17 cellular contexts compared by ENCODE assay signal in the genomic region with DNA sequence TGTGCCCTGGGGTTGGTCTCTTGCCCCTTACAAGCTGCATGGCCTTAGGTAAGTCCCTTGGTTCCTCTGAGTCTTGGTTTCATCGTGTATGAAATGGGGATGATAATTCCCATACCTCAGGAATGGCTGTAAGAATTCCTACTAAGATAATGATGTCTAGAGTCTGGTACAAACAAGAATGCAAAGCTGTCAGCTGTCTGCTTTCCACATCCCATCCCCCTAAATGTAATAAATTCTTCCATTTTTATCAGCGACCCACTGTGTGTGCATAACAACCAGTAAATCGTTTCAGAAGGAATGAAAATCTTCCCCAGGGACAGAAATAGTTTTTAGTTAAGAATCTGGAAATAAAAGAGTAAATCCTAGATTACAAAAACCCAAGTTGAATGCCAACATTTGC.
DNase-seq lines count a peak whose midpoint lies in the region; ATAC-seq and TF ChIP-seq lines count a peak whose summit lies in the region.
"Had no signal": no experiment of that assay in that cellular context is flagged by ENCODE, and none has a peak within 500 bp of the region (broad histone marks: within the 10 kb centered on the region; RNA-seq: fewer than 3 reads in every experiment).

No MANE protein-coding gene starts in this region.

- TF ChIP-seq EP300 in neural cell (conservative IDR thresholded peaks at IDR 0.05; ENCODE audit: poor library complexity, severe bottlenecking) = no peak

- no peak for ATAC-seq in right cardiac atrium
- ATAC-seq: A549, GM23338 had no signal

- no peak overlapping the region for H2AFZ ChIP-seq in neural cell (ENCODE audit: low read depth, low read length)
- H2AFZ ChIP-seq: GM23338 had no signal

- H3K4me3 ChIP-seq in right cardiac atrium (ENCODE audit: low read length) (no peak overlapping the region), neural cell (ENCODE audit: low read length) (no peak overlapping the region)
- H3K4me3 ChIP-seq: A549, GM23338 had no signal

- 55% methylated on average over 3 of the region's 3 CpGs for WGBS in right cardiac atrium

- intact Hi-C loops in cardiac septum (cut with DNase I) (no loop called here), right cardiac atrium (cut with DNase I) (no loop called here), posterior vena cava (cut with DNase I) (no loop called here)

- no peak overlapping the region for H3K4me2 ChIP-seq in neural cell (ENCODE audit: low read length)
- H3K4me2 ChIP-seq: A549, GM23338 had no signal

- DNase-seq in cardiac septum (ENCODE audit: low spot score) = peak; percentile 6
- DNase-seq in right cardiac atrium = no peak
- peak; percentile 56 for DNase-seq in amniotic epithelial cell (ENCODE audit: low read depth)
- no peak for DNase-seq in NCI-H524 treated with DMSO at 0.1 percent for 48 hours (lab: John Stamatoyannopoulos, UW)
- no peak for DNase-seq in posterior vena cava (ENCODE audit: low spot score)
- no peak for DNase-seq in GOT3 (lab: John Stamatoyannopoulos, UW)
- DNase-seq: AML-193; CD4-positive, alpha-beta T cell; DMS153; DMS79; GF-D8; H7 had no signal

- no peaks in the 10 kb centered on the region for H3K4me1 ChIP-seq in right cardiac atrium (ENCODE audit: control insufficient read depth, insufficient read depth, low read length)
- H3K4me1 ChIP-seq: A549 had no signal

- H3K79me2 ChIP-seq in neural cell (replicated peaks; ENCODE audit: insufficient read depth, low read length) = no peaks in the 10 kb centered on the region

- H4K20me1 ChIP-seq in neural cell (ENCODE audit: insufficient read depth) = no peaks in the 10 kb centered on the region

- H3F3A ChIP-seq in neural cell (ENCODE audit: insufficient read depth, low read length, poor library complexity, severe bottlenecking) = no peaks in the 10 kb centered on the region

- H3K27ac ChIP-seq in right cardiac atrium (ENCODE audit: low read length) (no peak overlapping the region), neural cell (ENCODE audit: low read length) (no peak overlapping the region)
- H3K27ac ChIP-seq: 22Rv1, A549, C4-2B had no signal

- H3K36me3 ChIP-seq in neural cell (ENCODE audit: insufficient read depth, low read length) = no peaks in the 10 kb centered on the region

- no peak for TF ChIP-seq RAD21 in neural cell (conservative IDR thresholded peaks at IDR 0.05)

- H3K27me3 ChIP-seq in right cardiac atrium (ENCODE audit: control insufficient read depth, insufficient read depth) = no peaks in the 10 kb centered on the region
- no peaks in the 10 kb centered on the region for H3K27me3 ChIP-seq in neural cell (ENCODE audit: insufficient read depth, low read depth, low read length)

- H3K9ac ChIP-seq in neural cell (ENCODE audit: low read length) = no peak overlapping the region

- H3K9me3 ChIP-seq in right cardiac atrium (ENCODE audit: control insufficient read depth, low read length) = no peaks in the 10 kb centered on the region
- no peaks in the 10 kb centered on the region for H3K9me3 ChIP-seq in neural cell (ENCODE audit: low read length)
- H3K9me3 ChIP-seq: A549 had no signal

- no peak for TF ChIP-seq CTCF in neural cell (IDR thresholded peaks at IDR 0.05; ENCODE audit: poor library complexity, severe bottlenecking)

- no peaks in the 10 kb centered on the region for H3K9me2 ChIP-seq in neural cell (ENCODE audit: insufficient read depth, low read length)

TF ChIP-seq in neural cell, 6 proteins besides CTCF, POLR2A, EP300 and RAD21:
- TF ChIP-seq EZH2 (IDR thresholded peaks at IDR 0.05; ENCODE audit: borderline replicate concordance, insufficient read depth, low read length, poor library complexity, severe bottlenecking) (no peak), POLR2AphosphoS5 (IDR thresholded peaks at IDR 0.05) (no peak), SMC3 (conservative IDR thresholded peaks at IDR 0.05; ENCODE audit: poor library complexity) (no peak), TAF1 (IDR thresholded peaks at IDR 0.05; ENCODE audit: low read depth) (no peak), MXI1 (conservative IDR thresholded peaks at IDR 0.05; ENCODE audit: poor library complexity, severe bottlenecking) (no peak)
- TF ChIP-seq, protein P1, sequence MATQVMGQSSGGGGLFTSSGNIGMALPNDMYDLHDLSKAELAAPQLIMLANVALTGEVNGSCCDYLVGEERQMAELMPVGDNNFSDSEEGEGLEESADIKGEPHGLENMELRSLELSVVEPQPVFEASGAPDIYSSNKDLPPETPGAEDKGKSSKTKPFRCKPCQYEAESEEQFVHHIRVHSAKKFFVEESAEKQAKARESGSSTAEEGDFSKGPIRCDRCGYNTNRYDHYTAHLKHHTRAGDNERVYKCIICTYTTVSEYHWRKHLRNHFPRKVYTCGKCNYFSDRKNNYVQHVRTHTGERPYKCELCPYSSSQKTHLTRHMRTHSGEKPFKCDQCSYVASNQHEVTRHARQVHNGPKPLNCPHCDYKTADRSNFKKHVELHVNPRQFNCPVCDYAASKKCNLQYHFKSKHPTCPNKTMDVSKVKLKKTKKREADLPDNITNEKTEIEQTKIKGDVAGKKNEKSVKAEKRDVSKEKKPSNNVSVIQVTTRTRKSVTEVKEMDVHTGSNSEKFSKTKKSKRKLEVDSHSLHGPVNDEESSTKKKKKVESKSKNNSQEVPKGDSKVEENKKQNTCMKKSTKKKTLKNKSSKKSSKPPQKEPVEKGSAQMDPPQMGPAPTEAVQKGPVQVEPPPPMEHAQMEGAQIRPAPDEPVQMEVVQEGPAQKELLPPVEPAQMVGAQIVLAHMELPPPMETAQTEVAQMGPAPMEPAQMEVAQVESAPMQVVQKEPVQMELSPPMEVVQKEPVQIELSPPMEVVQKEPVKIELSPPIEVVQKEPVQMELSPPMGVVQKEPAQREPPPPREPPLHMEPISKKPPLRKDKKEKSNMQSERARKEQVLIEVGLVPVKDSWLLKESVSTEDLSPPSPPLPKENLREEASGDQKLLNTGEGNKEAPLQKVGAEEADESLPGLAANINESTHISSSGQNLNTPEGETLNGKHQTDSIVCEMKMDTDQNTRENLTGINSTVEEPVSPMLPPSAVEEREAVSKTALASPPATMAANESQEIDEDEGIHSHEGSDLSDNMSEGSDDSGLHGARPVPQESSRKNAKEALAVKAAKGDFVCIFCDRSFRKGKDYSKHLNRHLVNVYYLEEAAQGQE (IDR thresholded peaks at IDR 0.05; ENCODE audit: borderline replicate concordance) = peak; percentile 81
TF ChIP-seq in neural cell: peak in this region for 1.

Comparison
In these comparisons a context has a peak if more than half of its experiments do, and no peak if none do; other contexts are left out.
1. DNase-seq: peak in cardiac septum (single experiment) and amniotic epithelial cell (single experiment); none in right cardiac atrium (0 of 3), NCI-H524 treated with DMSO at 0.1 percent for 48 hours (single experiment), posterior vena cava (single experiment) and GOT3 (single experiment).